In the genomic region with DNA sequence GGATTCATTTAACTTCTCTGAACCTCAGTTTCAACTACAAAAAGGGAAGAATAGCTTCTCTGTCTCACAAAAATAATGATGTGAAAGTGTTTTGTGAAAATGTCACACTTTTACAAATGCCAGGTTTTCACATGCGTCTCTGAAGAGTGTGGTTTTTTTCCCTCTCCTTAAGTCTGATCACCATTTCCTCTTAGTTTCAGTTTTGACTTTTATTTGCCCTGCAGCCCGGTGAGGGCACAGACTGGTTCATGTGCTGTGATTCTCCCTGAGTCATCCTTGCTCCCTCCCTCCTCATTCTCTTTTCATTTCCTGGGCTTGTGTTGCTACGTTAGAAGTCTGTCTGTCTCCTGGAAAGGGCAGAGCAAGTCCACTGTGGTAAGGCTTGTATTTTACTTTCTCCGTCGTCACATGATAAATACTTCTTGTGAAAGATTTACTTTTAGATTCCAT, we compare ENCODE assay signal across 8 cellular contexts.
DNase-seq lines count a peak whose midpoint lies in the region; ATAC-seq and TF ChIP-seq lines count a peak whose summit lies in the region.

No MANE protein-coding gene starts in this region.

- in situ Hi-C loops in astrocyte of the spinal cord (cut with HindIII; ENCODE audit: low sequenced_read_pairs) = no loop called here

- peak overlapping the region; percentile 84 for H3K4me3 ChIP-seq in ACC112 (ENCODE audit: low read depth, low read length)
- peak overlapping the region; percentile 39 for H3K4me3 ChIP-seq in astrocyte of the spinal cord (ENCODE audit: low read depth, low read length)
- peak overlapping the region; percentile 28 to 64 (median 45) for H3K4me3 ChIP-seq in skeletal muscle tissue (ENCODE audit: low read length in 3 of 3)

- H3K9me3 ChIP-seq in skeletal muscle tissue (ENCODE audit: control insufficient read depth in 3 of 3, low read length in 3 of 3) = no peaks in the 10 kb centered on the region

- peak; percentile 43 for DNase-seq in SHP77 treated with DMSO at 0.1 percent for 48 hours (lab: John Stamatoyannopoulos, UW)
- peak; percentile 94 for DNase-seq in astrocyte of the spinal cord (ENCODE audit: low read depth, low spot score)
- DNase-seq in iPS DF 4.7 (ENCODE audit: extremely low read depth, low spot score) = peak; percentile 9
- DNase-seq in NCI-H345 (lab: John Stamatoyannopoulos, UW) = no peak

- no peak for TF ChIP-seq CTCF in astrocyte of the spinal cord (IDR thresholded peaks at IDR 0.05; ENCODE audit: low read depth, low read length)

- H3K9ac ChIP-seq in skeletal muscle tissue (ENCODE audit: low read depth in 1 of 3, low read length in 3 of 3) = peak overlapping the region; percentile 10 to 73 (median 59)

- peak; percentile 89 for ATAC-seq in GM18868 (IDR thresholded peaks at IDR 0.05; ENCODE audit: unreplicated experiment)
- peak; percentile 79 for ATAC-seq in HG03280 (IDR thresholded peaks at IDR 0.05; ENCODE audit: unreplicated experiment)

- H2AFZ ChIP-seq in ACC112 (ENCODE audit: low read length, unreplicated experiment) = peak overlapping the region; percentile 76

- peak overlapping the region; percentile 93 for H3K27ac ChIP-seq in ACC112 (ENCODE audit: low read depth, low read length)
- peak overlapping the region; percentile 67 for H3K27ac ChIP-seq in skeletal muscle tissue (ENCODE audit: low read depth, low read length)

- H3K27me3 ChIP-seq in ACC112 (ENCODE audit: insufficient read depth, low read length) (no peaks in the 10 kb centered on the region), skeletal muscle tissue (ENCODE audit: control insufficient read depth in 3 of 3, insufficient read depth in 3 of 3, low read length in 3 of 3) (no peaks in the 10 kb centered on the region)

- peaks cover 28% of the 10 kb centered on the region for H3K79me2 ChIP-seq in ACC112 (ENCODE audit: control insufficient read depth, insufficient read depth, low read length, unreplicated experiment)

- H3K36me3 ChIP-seq in ACC112 (ENCODE audit: insufficient read depth, low read length) = 0 out of 2 replicates have a peak, but pooled peaks cover 5% of the 10 kb centered on the region
- H3K36me3 ChIP-seq in skeletal muscle tissue (ENCODE audit: control insufficient read depth in 3 of 3, insufficient read depth in 3 of 3, low read length in 3 of 3) = peaks cover 2 to 16% (median 14%) of the 10 kb centered on the region in 3 donors

- peaks cover 20% of the 10 kb centered on the region for H3K4me1 ChIP-seq in ACC112 (ENCODE audit: control insufficient read depth, insufficient read depth, low read length, unreplicated experiment)
- peaks cover 0 to 7% (median 6%) of the 10 kb centered on the region in 3 donors for H3K4me1 ChIP-seq in skeletal muscle tissue (ENCODE audit: control insufficient read depth in 3 of 3, insufficient read depth in 3 of 3, low read length in 3 of 3)
